In genomic region chr7:139772837-139773236, GRCh38 we compare ENCODE assay signal across 21 cellular contexts. TPM values are rescaled to one million over a fixed set of nuclear protein-coding genes. Genes with fewer than 3 reads are reported as not detected.
DNase-seq lines count a peak whose midpoint lies in the region; ATAC-seq and TF ChIP-seq lines count a peak whose summit lies in the region.
"Had no signal": no experiment of that assay in that cellular context is flagged by ENCODE, and none has a peak within 500 bp of the region (broad histone marks: within the 10 kb centered on the region; RNA-seq: fewer than 3 reads in every experiment).

No MANE protein-coding gene starts in this region.

- H3K27ac ChIP-seq in PC-3 (ENCODE audit: low read length) (peak overlapping the region; percentile 99), right lobe of liver (peak overlapping the region; percentile 35 to 64 (median 54)), stomach (peak overlapping the region in 4 of 5 donors; percentile 21 to 97 (median 66))
- H3K27ac ChIP-seq: neural progenitor cell had no signal

- H3K27me3 Mint-ChIP-seq in activated CD8-positive, alpha-beta T cell treated with anti-CD3 and anti-CD28 coated beads for 36 hours, result no peaks in the 10 kb centered on the region
- no peaks in the 10 kb centered on the region for H3K27me3 Mint-ChIP-seq in activated CD8-positive, alpha-beta T cell treated with anti-CD3 and anti-CD28 coated beads, Interleukin-2, amount 10 ng/mL, durations not matched to agents 7 days and 5 days (ENCODE audit: low read depth)

- H3K36me3 Mint-ChIP-seq in activated CD8-positive, alpha-beta T cell treated with anti-CD3 and anti-CD28 coated beads for 36 hours (ENCODE audit: low read depth), result peaks cover 5% of the 10 kb centered on the region
- H3K36me3 Mint-ChIP-seq in activated CD8-positive, alpha-beta T cell treated with anti-CD3 and anti-CD28 coated beads, Interleukin-2, amount 10 ng/mL, durations not matched to agents 7 days and 5 days (ENCODE audit: low read depth), result peaks cover 21% of the 10 kb centered on the region

- no TSS peak for BruUV-seq in PC-3 (replicated peaks; lab: Mats Ljungman, UMichigan)

- TF ChIP-seq POLR2A in right lobe of liver (IDR thresholded peaks at IDR 0.05) (no peak), stomach (IDR thresholded peaks at IDR 0.05) (no peak)

- H3K9me3 Mint-ChIP-seq in activated CD8-positive, alpha-beta T cell treated with anti-CD3 and anti-CD28 coated beads for 36 hours, result no peaks in the 10 kb centered on the region
- no peaks in the 10 kb centered on the region for H3K9me3 Mint-ChIP-seq in activated CD8-positive, alpha-beta T cell treated with anti-CD3 and anti-CD28 coated beads, Interleukin-2, amount 10 ng/mL, durations not matched to agents 7 days and 5 days (ENCODE audit: insufficient read depth)
- H3K9me3 Mint-ChIP-seq: neural progenitor cell had no signal

- peak overlapping the region; percentile 94 for H3K4me2 ChIP-seq in PC-3 (ENCODE audit: low read length)
- H3K4me2 ChIP-seq: neural progenitor cell had no signal

- H3K9me2 ChIP-seq in PC-3 (replicated peaks; ENCODE audit: low read length), result no peaks in the 10 kb centered on the region

- H3K9me3 ChIP-seq in PC-3 (ENCODE audit: low read length), result no peaks in the 10 kb centered on the region
- H3K9me3 ChIP-seq in right lobe of liver, result no peaks in the 10 kb centered on the region
- H3K9me3 ChIP-seq in stomach, result no peaks in the 10 kb centered on the region
- H3K9me3 ChIP-seq: body of pancreas, Caco-2, upper lobe of left lung had no signal

- H3K27me3 ChIP-seq in PC-3 (ENCODE audit: low read length), result no peaks in the 10 kb centered on the region
- H3K27me3 ChIP-seq in right lobe of liver, result no peaks in the 10 kb centered on the region
- no peaks in the 10 kb centered on the region for H3K27me3 ChIP-seq in stomach
- H3K27me3 ChIP-seq: body of pancreas, upper lobe of left lung had no signal

- peaks cover 56% of the 10 kb centered on the region for H3K4me1 ChIP-seq in PC-3 (ENCODE audit: insufficient read depth, low read length)
- H3K4me1 ChIP-seq in right lobe of liver, result peaks cover 0 to 77% (median 29%) of the 10 kb centered on the region in 4 donors
- peaks cover 51 to 79% (median 72%) of the 10 kb centered on the region in 4 donors for H3K4me1 ChIP-seq in stomach
- H3K4me1 ChIP-seq: Caco-2 had no signal

- H3K27ac Mint-ChIP-seq in activated CD8-positive, alpha-beta T cell treated with anti-CD3 and anti-CD28 coated beads for 36 hours, result peak overlapping the region; percentile 75
- no peak overlapping the region for H3K27ac Mint-ChIP-seq in activated CD8-positive, alpha-beta T cell treated with anti-CD3 and anti-CD28 coated beads, Interleukin-2, amount 10 ng/mL, durations not matched to agents 7 days and 5 days

- TF ChIP-seq EP300 in stomach (IDR thresholded peaks at IDR 0.05), result no peak

- H3K4me3 Mint-ChIP-seq in activated CD8-positive, alpha-beta T cell treated with anti-CD3 and anti-CD28 coated beads for 36 hours, result no peak overlapping the region
- H3K4me3 Mint-ChIP-seq in activated CD8-positive, alpha-beta T cell treated with anti-CD3 and anti-CD28 coated beads, Interleukin-2, amount 10 ng/mL, durations not matched to agents 7 days and 5 days, result no peak overlapping the region
- H3K4me3 Mint-ChIP-seq: neural progenitor cell had no signal

- H3K4me1 Mint-ChIP-seq in activated CD8-positive, alpha-beta T cell treated with anti-CD3 and anti-CD28 coated beads for 36 hours (ENCODE audit: low read depth), result peaks cover 76% of the 10 kb centered on the region
- H3K4me1 Mint-ChIP-seq in activated CD8-positive, alpha-beta T cell treated with anti-CD3 and anti-CD28 coated beads, Interleukin-2, amount 10 ng/mL, durations not matched to agents 7 days and 5 days (ENCODE audit: low read depth), result peaks cover 64% of the 10 kb centered on the region

- CTCF ChIA-PET in activated CD8-positive, alpha-beta T cell treated with anti-CD3 and anti-CD28 coated beads for 36 hours (lab: Charles Lee), result interaction anchor here (4.2 kb wide), 1 partner anchor 126 kb away, joined by 27 read pairs; no protein-coding TSS in a partner anchor
- CTCF ChIA-PET in activated CD8-positive, alpha-beta T cell treated with anti-CD3 and anti-CD28 coated beads, Interleukin-2, amount 10 ng/mL, durations not matched to agents 7 days and 5 days (lab: Charles Lee), result interaction anchor here (0.7 to 7.7 kb wide), 5 partner anchors 8 to 230 kb away, joined by 3 to 42 read pairs (median 3); no protein-coding TSS in a partner anchor
- CTCF ChIA-PET in PC-3 (lab: Charles Lee), result no interaction called here

- H3F3A ChIP-seq in PC-3 (ENCODE audit: low read length, unreplicated experiment), result peaks cover 24% of the 10 kb centered on the region

- H2AFZ ChIP-seq in PC-3 (ENCODE audit: low read length), result no peak overlapping the region
- H2AFZ ChIP-seq: neural progenitor cell had no signal

- TF ChIP-seq CTCF in activated CD8-positive, alpha-beta T cell treated with anti-CD3 and anti-CD28 coated beads for 36 hours (IDR thresholded peaks at IDR 0.05), result no peak
- TF ChIP-seq CTCF in PC-3 (conservative IDR thresholded peaks at IDR 0.05; ENCODE audit: low read depth, low read length) (no peak), right lobe of liver (IDR thresholded peaks at IDR 0.05) (no peak), stomach (IDR thresholded peaks at IDR 0.05) (no peak)

- WGBS in right lobe of liver (ENCODE audit: insufficient coverage, low coverage, low lambda C conversion rate, missing lambda C conversion rate), result 50% methylated on average over 5 of the region's 5 CpGs
- 75 to 90% (median 86%) methylated on average over 5 of the region's 5 CpGs for WGBS in stomach, 5 donors

- H4K20me1 ChIP-seq in PC-3 (ENCODE audit: low read length), result peaks cover 32% of the 10 kb centered on the region

- DNase-seq in activated CD8-positive, alpha-beta T cell treated with anti-CD3 and anti-CD28 coated beads for 36 hours, result peak; percentile 20
- no peak for DNase-seq in activated CD8-positive, alpha-beta T cell treated with anti-CD3 and anti-CD28 coated beads, Interleukin-2, amount 10 ng/mL, durations not matched to agents 7 days and 5 days
- no peak for DNase-seq in PC-3
- DNase-seq in right lobe of liver, result no peak
- DNase-seq in stomach, result no peak
- DNase-seq in stimulated activated naive CD4-positive, alpha-beta T cell treated with Interleukin-2 at 50 U/mL for 16 hours (lab: John Stamatoyannopoulos, UW), result no peak
- no peak for DNase-seq in HuH-7.5 (ENCODE audit: low spot score)
- no peak for DNase-seq in SHP77 (lab: John Stamatoyannopoulos, UW)
- DNase-seq: ACHN; Caco-2; erythroblast; glutamatergic neuron; mesendoderm; NCI-H2171 treated with DMSO at 0.1 percent for 48 hours; NK-92 treated with Interleukin-12 subunit alpha and Interleukin-12 subunit beta, amount 100 ng/mL, for 24 hours; stimulated activated CD4-positive, alpha-beta T cell treated with anti-CD3 and anti-CD28 coated beads, Interleukin-2, amount 100 ng/mL, for 48 hours; stimulated activated CD8-positive, alpha-beta memory T cell treated with anti-CD3 and anti-CD28 coated beads, Interleukin-4, amount 100 ng/mL, for 48 hours had no signal

- H3K79me2 ChIP-seq in PC-3 (ENCODE audit: low read length), result peaks cover 88% of the 10 kb centered on the region

- peaks cover 38% of the 10 kb centered on the region for H3K36me3 ChIP-seq in PC-3 (ENCODE audit: low read depth, low read length)
- no peaks in the 10 kb centered on the region for H3K36me3 ChIP-seq in right lobe of liver
- peaks cover 0 to 24% (median 3%) of the 10 kb centered on the region in 4 donors for H3K36me3 ChIP-seq in stomach
- H3K36me3 ChIP-seq: neural progenitor cell, upper lobe of left lung had no signal

- ATAC-seq in activated CD8-positive, alpha-beta T cell treated with anti-CD3 and anti-CD28 coated beads for 36 hours, result no peak
- no peak for ATAC-seq in activated CD8-positive, alpha-beta T cell treated with anti-CD3 and anti-CD28 coated beads, Interleukin-2, amount 10 ng/mL, durations not matched to agents 7 days and 5 days
- ATAC-seq in PC-3 (no peak), right lobe of liver (peak in 1 of 4 donors; percentile 2)
- ATAC-seq: sciatic nerve had no signal

- H3K4me3 ChIP-seq in PC-3 (ENCODE audit: low read length), result peak overlapping the region; percentile 80; the same call in 1 of the 2 replicates
- H3K4me3 ChIP-seq in right lobe of liver, result no peak overlapping the region
- no peak overlapping the region for H3K4me3 ChIP-seq in stomach
- H3K4me3 ChIP-seq: body of pancreas, neural progenitor cell, upper lobe of left lung had no signal

- intact Hi-C loops in activated CD8-positive, alpha-beta T cell treated with anti-CD3 and anti-CD28 coated beads for 36 hours (cut with micrococcal nuclease), result loop anchor here (5.0 to 10.0 kb wide), 2 partner anchors 91 to 142 kb away; no protein-coding TSS in a partner anchor
- intact Hi-C loops in PC-3 (cut with micrococcal nuclease) (no loop called here), right lobe of liver (cut with DNase I) (no loop called here), stomach (cut with DNase I; ENCODE audit: low total_unique reads) (loop anchor here (10.0 kb wide), 1 partner anchor 58 kb away; no protein-coding TSS in a partner anchor)

- POLR2A ChIA-PET in activated CD8-positive, alpha-beta T cell treated with anti-CD3 and anti-CD28 coated beads for 36 hours (lab: Charles Lee), result no interaction called here
- POLR2A ChIA-PET in activated CD8-positive, alpha-beta T cell treated with anti-CD3 and anti-CD28 coated beads, Interleukin-2, amount 10 ng/mL, durations not matched to agents 7 days and 5 days (lab: Charles Lee), result no interaction called here
- POLR2A ChIA-PET in PC-3 (lab: Charles Lee; ENCODE audit: unreplicated experiment), result no interaction called here

- peak overlapping the region; percentile 79; the same call in 1 of the 2 replicates for H3K9ac ChIP-seq in PC-3 (ENCODE audit: low read length)
- H3K9ac ChIP-seq: neural progenitor cell had no signal

RNA-seq across cellular contexts. Expression of gene HIPK2, which starts 5.0 kb away (rescaled TPM):
- 10 to 100 TPM; 17.3 to 17.6 TPM for total RNA-seq in activated CD8-positive, alpha-beta T cell treated with anti-CD3 and anti-CD28 coated beads for 36 hours
- total RNA-seq in activated CD8-positive, alpha-beta T cell treated with anti-CD3 and anti-CD28 coated beads, Interleukin-2, amount 10 ng/mL, durations not matched to agents 7 days and 5 days, result 10 to 100 TPM; 17.0 to 17.2 TPM
- total RNA-seq in PC-3 (2014; rRNA removed) (38.1 and 46.0 TPM in 2 replicates), right lobe of liver (10 to 100 TPM; 48.5 to 68.0 (median 59.6) TPM), stomach (100 to 1,000 TPM in 1 of 5 donors, 10 to 100 TPM in 3, 1 to 10 TPM in 1; 9.3 to 103 (median 60.7) TPM)
- 10 to 100 TPM in 2 of 3 donors, 1 to 10 TPM in 1; 3.4 to 45.0 (median 10.7) TPM for polyA plus RNA-seq in stomach

RNA-seq across cellular contexts. Expression of gene TBXAS1, which starts 56.2 kb away (rescaled TPM):
- total RNA-seq in activated CD8-positive, alpha-beta T cell treated with anti-CD3 and anti-CD28 coated beads for 36 hours, result 1 to 10 TPM; 1.5 to 2.1 TPM
- 1 to 10 TPM; 1.6 to 2.0 TPM for total RNA-seq in activated CD8-positive, alpha-beta T cell treated with anti-CD3 and anti-CD28 coated beads, Interleukin-2, amount 10 ng/mL, durations not matched to agents 7 days and 5 days
- total RNA-seq in PC-3 (2014; rRNA removed) (21.8 and 27.5 TPM in 2 replicates), right lobe of liver (10 to 100 TPM in 4 of 6 experiments, 1 to 10 TPM in 2; 7.6 to 15.6 (median 12.2) TPM), stomach (10 to 100 TPM in 4 of 5 donors, 1 to 10 TPM in 1; 1.4 to 92.8 (median 57.8) TPM)
- 10 to 100 TPM in 1 of 3 donors, 1 to 10 TPM in 2; 7.6 to 10.3 (median 7.9) TPM for polyA plus RNA-seq in stomach

Comparison
In these comparisons a context has a peak if more than half of its experiments do, and no peak if none do; other contexts are left out.
1. intact Hi-C loops: an anchor here in activated CD8-positive, alpha-beta T cell treated with anti-CD3 and anti-CD28 coated beads for 36 hours (5.0 to 10.0 kb wide) and stomach (10.0 kb wide); none called in PC-3 and right lobe of liver.